9 cellular contexts compared by ENCODE assay signal in the genomic region with DNA sequence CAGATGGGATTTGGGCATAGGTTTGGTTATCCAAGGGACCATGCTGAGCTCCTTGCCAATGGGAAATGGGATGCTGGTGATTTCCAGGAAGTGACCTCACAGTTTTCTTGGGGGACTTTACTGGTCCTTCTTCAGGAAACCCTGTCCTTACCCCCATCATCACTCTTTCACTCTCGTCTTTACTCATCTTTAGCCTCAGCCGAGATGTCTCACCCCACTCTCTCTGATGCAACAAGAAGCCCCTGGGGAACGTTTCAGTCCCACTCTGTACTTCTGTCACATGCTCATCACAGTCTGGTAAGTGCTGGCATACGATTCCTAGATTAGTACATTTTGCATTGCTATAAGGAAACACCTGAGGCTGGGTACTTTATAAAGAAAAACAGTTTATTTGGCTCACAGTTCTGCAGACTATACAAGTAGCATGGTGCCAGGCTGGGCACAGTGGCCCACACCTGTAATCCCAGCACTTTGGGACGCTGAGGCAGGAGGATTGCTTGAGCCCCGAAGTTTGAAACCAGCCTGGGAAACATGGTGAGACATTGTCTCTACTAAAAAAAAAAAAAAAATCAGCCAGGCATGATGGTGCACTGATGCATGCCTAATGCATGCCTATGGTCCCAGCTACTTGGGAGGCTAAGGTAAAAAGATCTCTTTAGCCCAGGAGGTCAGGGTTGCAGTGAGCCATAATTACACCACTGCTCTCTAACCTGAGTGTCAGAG.
DNase-seq lines count a peak whose midpoint lies in the region; ATAC-seq, FAIRE-seq and TF ChIP-seq lines count a peak whose summit lies in the region.
"Had no signal": no experiment of that assay in that cellular context is flagged by ENCODE, and none has a peak within 500 bp of the region (broad histone marks: within the 10 kb centered on the region; RNA-seq: fewer than 3 reads in every experiment).

No MANE protein-coding gene starts in this region.

- TF ChIP-seq POLR2A in GM12892 (IDR thresholded peaks at IDR 0.05; ENCODE audit: low read depth, low read length): no peak

- no peaks in the 10 kb centered on the region for H3K4me1 ChIP-seq in effector memory CD4-positive, alpha-beta T cell (ENCODE audit: control insufficient read depth, insufficient read depth, low read length, poor library complexity, severe bottlenecking)

- DNase-seq in GM12892 (ENCODE audit: insufficient read length) (no peak), RKO (ENCODE audit: low spot score) (no peak), OCI-M2 (lab: John Stamatoyannopoulos, UW; ENCODE audit: unreplicated experiment) (no peak)
- DNase-seq in activated CD4-positive, alpha-beta T cell treated with anti-CD3 and anti-CD28 coated beads for 48 hours: no peak
- DNase-seq in effector memory CD4-positive, alpha-beta T cell: no peak
- DNase-seq: CD4-positive, alpha-beta memory T cell had no signal

- FAIRE-seq in GM12892 (lab: Jason Lieb, UNC): peak; percentile 91

- no peaks in the 10 kb centered on the region for H3K36me3 ChIP-seq in effector memory CD4-positive, alpha-beta T cell (ENCODE audit: control insufficient read depth, insufficient read depth, low read length)

- H3K4me3 ChIP-seq in effector memory CD4-positive, alpha-beta T cell (ENCODE audit: insufficient read depth, low read depth, low read length, poor library complexity, severe bottlenecking): no peak overlapping the region

- ATAC-seq in GM19397 (IDR thresholded peaks at IDR 0.05; ENCODE audit: unreplicated experiment) (peak; percentile 89), HG02884 (IDR thresholded peaks at IDR 0.05; ENCODE audit: unreplicated experiment) (peak; percentile 88), HG03575 (IDR thresholded peaks at IDR 0.05; ENCODE audit: extremely low read depth, insufficient number of reproducible peaks, low FRiP score, unreplicated experiment) (peak; percentile 80)

- no peaks in the 10 kb centered on the region for H3K9me3 ChIP-seq in effector memory CD4-positive, alpha-beta T cell (ENCODE audit: control insufficient read depth, low read length)

- H3K27me3 ChIP-seq in effector memory CD4-positive, alpha-beta T cell (replicated peaks; ENCODE audit: control insufficient read depth, insufficient read depth, low read length, poor library complexity, severe bottlenecking): no peaks in the 10 kb centered on the region

- no peak overlapping the region for H3K27ac ChIP-seq in effector memory CD4-positive, alpha-beta T cell (ENCODE audit: insufficient read depth, low read length, poor library complexity, severe bottlenecking)
